Comparison of ENCODE assay signal across 14 cellular contexts in genomic region chr18:63262369-63263335, GRCh38. TPM values are rescaled to one million over a fixed set of nuclear protein-coding genes. Genes with fewer than 3 reads are reported as not detected.
DNase-seq lines count a peak whose midpoint lies in the region; ATAC-seq and TF ChIP-seq lines count a peak whose summit lies in the region.
"Had no signal": no experiment of that assay in that cellular context is flagged by ENCODE, and none has a peak within 500 bp of the region (broad histone marks: within the 10 kb centered on the region; RNA-seq: fewer than 3 reads in every experiment).

No MANE protein-coding gene starts in this region.

- H3K36me3 Mint-ChIP-seq in activated naive CD8-positive, alpha-beta T cell: peaks cover 15% of the 10 kb centered on the region
- H3K36me3 Mint-ChIP-seq in activated naive CD8-positive, alpha-beta T cell treated with anti-CD3 and anti-CD28 coated beads for 36 hours: peaks cover 58% of the 10 kb centered on the region

- TF ChIP-seq POLR2A in uterus (IDR thresholded peaks at IDR 0.05): no peak

- H3K27ac ChIP-seq in trophoblast cell (ENCODE audit: low read depth, low read length): no peak overlapping the region
- peak overlapping the region; percentile 67 to 71 for H3K27ac ChIP-seq in uterus

- H4K91ac ChIP-seq in trophoblast cell (ENCODE audit: low read depth, low read length): no peak overlapping the region

- H3K4me1 Mint-ChIP-seq in activated naive CD8-positive, alpha-beta T cell (ENCODE audit: low read depth): peaks cover 75% of the 10 kb centered on the region
- H3K4me1 Mint-ChIP-seq in activated naive CD8-positive, alpha-beta T cell treated with anti-CD3 and anti-CD28 coated beads for 36 hours: peaks cover 64% of the 10 kb centered on the region

- no peak overlapping the region for H3K4me2 ChIP-seq in trophoblast cell (ENCODE audit: low read length)

- WGBS in trophoblast cell (ENCODE audit: extremely low coverage, insufficient coverage, insufficient read length): no CpG with 5 or more reads among the region's 12 CpGs

- H2BK120ac ChIP-seq in trophoblast cell (ENCODE audit: insufficient read depth, low read length, poor library complexity): no peak overlapping the region

- H3K4ac ChIP-seq in trophoblast cell (ENCODE audit: low read depth, low read length): no peak overlapping the region

- H3K4me1 ChIP-seq in trophoblast cell (ENCODE audit: control insufficient read depth in 1 of 2, insufficient read depth in 2 of 2, low read length in 2 of 2) (peaks cover 4 to 7% of the 10 kb centered on the region in 2 experiments), uterus (no peaks in the 10 kb centered on the region)
- H3K4me1 ChIP-seq: adrenal gland had no signal

- no peaks in the 10 kb centered on the region for H3K27me3 ChIP-seq in trophoblast cell (ENCODE audit: insufficient read depth, low read length)
- no peaks in the 10 kb centered on the region for H3K27me3 ChIP-seq in uterus
- H3K27me3 ChIP-seq: adrenal gland had no signal

- no peaks in the 10 kb centered on the region for H3K36me3 ChIP-seq in trophoblast cell (ENCODE audit: control insufficient read depth in 1 of 2, insufficient read depth in 2 of 2, low read length in 2 of 2)
- H3K36me3 ChIP-seq in uterus: no peaks in the 10 kb centered on the region
- H3K36me3 ChIP-seq: adrenal gland had no signal

- H3K27me3 Mint-ChIP-seq in activated naive CD8-positive, alpha-beta T cell: no peaks in the 10 kb centered on the region
- no peaks in the 10 kb centered on the region for H3K27me3 Mint-ChIP-seq in activated naive CD8-positive, alpha-beta T cell treated with anti-CD3 and anti-CD28 coated beads for 36 hours
- H3K27me3 Mint-ChIP-seq: naive thymus-derived CD8-positive, alpha-beta T cell had no signal

- TF ChIP-seq CTCF in uterus (IDR thresholded peaks at IDR 0.05): peak in 2 of 4 experiments; percentile 14 to 21

- no peak overlapping the region for H2AFZ ChIP-seq in trophoblast cell (ENCODE audit: insufficient read depth, low read length, poor library complexity)

- H4K8ac ChIP-seq in trophoblast cell (ENCODE audit: low read depth, low read length): no peak overlapping the region

- H3K9me3 Mint-ChIP-seq in activated naive CD8-positive, alpha-beta T cell (ENCODE audit: low read depth): no peaks in the 10 kb centered on the region
- H3K9me3 Mint-ChIP-seq in activated naive CD8-positive, alpha-beta T cell treated with anti-CD3 and anti-CD28 coated beads for 36 hours: no peaks in the 10 kb centered on the region
- H3K9me3 Mint-ChIP-seq: HFFc6; naive thymus-derived CD8-positive, alpha-beta T cell; T-helper 2 cell treated with Interferon-gamma antibody and Interleukin-4, amounts not matched to agents 5 μg/mL and 100 μg/mL, for 36 hours had no signal

- H2BK5ac ChIP-seq in trophoblast cell (ENCODE audit: low read depth, low read length, poor library complexity): no peak overlapping the region

- H4K12ac ChIP-seq in trophoblast cell (ENCODE audit: low read depth, low read length): no peak overlapping the region

- no peak overlapping the region for H3K4me3 Mint-ChIP-seq in activated naive CD8-positive, alpha-beta T cell
- no peak overlapping the region for H3K4me3 Mint-ChIP-seq in activated naive CD8-positive, alpha-beta T cell treated with anti-CD3 and anti-CD28 coated beads for 36 hours
- H3K4me3 Mint-ChIP-seq: HFFc6; T-helper 2 cell treated with Interferon-gamma antibody and Interleukin-4, amounts not matched to agents 5 μg/mL and 100 μg/mL, for 36 hours had no signal

- no peak overlapping the region for H2BK12ac ChIP-seq in trophoblast cell (ENCODE audit: low read length)

- H2AK5ac ChIP-seq in trophoblast cell (ENCODE audit: low read length): no peak overlapping the region

- DNase-seq in activated naive CD8-positive, alpha-beta T cell treated with anti-CD3 and anti-CD28 coated beads for 36 hours: no peak
- DNase-seq in left cardiac atrium: no peak
- peak; percentile 53 to 64 for DNase-seq in trophoblast cell
- DNase-seq in uterus: peak in 1 of 2 donors; percentile 36
- DNase-seq in mesenteric fat pad (ENCODE audit: low spot score): no peak
- DNase-seq: activated CD8-positive, alpha-beta memory T cell treated with anti-CD3 and anti-CD28 coated beads for 24 hours; adrenal gland; HFFc6; naive thymus-derived CD8-positive, alpha-beta T cell; stimulated activated naive CD4-positive, alpha-beta T cell had no signal

- peak overlapping the region; percentile 28 for H3K9ac ChIP-seq in trophoblast cell (ENCODE audit: low read length)

- no peak overlapping the region for H3K18ac ChIP-seq in trophoblast cell (ENCODE audit: low read length)

- H3K23ac ChIP-seq in trophoblast cell (ENCODE audit: low read length): no peak overlapping the region

- H3K4me3 ChIP-seq in trophoblast cell (ENCODE audit: low read depth, low read length) (peak overlapping the region; percentile 33), uterus (no peak overlapping the region)
- H3K4me3 ChIP-seq: adrenal gland had no signal

- H3K27ac Mint-ChIP-seq in activated naive CD8-positive, alpha-beta T cell: peak overlapping the region; percentile 70
- H3K27ac Mint-ChIP-seq in activated naive CD8-positive, alpha-beta T cell treated with anti-CD3 and anti-CD28 coated beads for 36 hours: no peak overlapping the region
- H3K27ac Mint-ChIP-seq: HFFc6; T-helper 2 cell treated with Interferon-gamma antibody and Interleukin-4, amounts not matched to agents 5 μg/mL and 100 μg/mL, for 36 hours had no signal

- no peaks in the 10 kb centered on the region for H3K79me1 ChIP-seq in trophoblast cell (ENCODE audit: low read length)

- intact Hi-C loops in left cardiac atrium (cut with DNase I) (no loop called here), uterus (cut with DNase I; ENCODE audit: low total_unique reads) (no loop called here)

- peak; percentile 61 to 85 for ATAC-seq in left cardiac atrium
- no peak for ATAC-seq in HG03045 (IDR thresholded peaks at IDR 0.05; ENCODE audit: unreplicated experiment)
- no peak for ATAC-seq in GM19351 (IDR thresholded peaks at IDR 0.05; ENCODE audit: unreplicated experiment)
- ATAC-seq: naive thymus-derived CD8-positive, alpha-beta T cell had no signal

- peaks cover 2% of the 10 kb centered on the region for H3K9me3 ChIP-seq in trophoblast cell (ENCODE audit: insufficient read depth, low read depth, low read length)
- H3K9me3 ChIP-seq in uterus: no peaks in the 10 kb centered on the region
- H3K9me3 ChIP-seq: adrenal gland had no signal

- H3K14ac ChIP-seq in trophoblast cell (ENCODE audit: low read length): no peak overlapping the region

- H3K79me2 ChIP-seq in trophoblast cell (ENCODE audit: control insufficient read depth, insufficient read depth, low read length, poor library complexity): no peaks in the 10 kb centered on the region

RNA-seq across cellular contexts. Expression of gene BCL2, which starts 56.9 kb away (rescaled TPM):
- 10 to 100 TPM; 62.8 to 67.3 TPM for total RNA-seq in activated naive CD8-positive, alpha-beta T cell treated with anti-CD3 and anti-CD28 coated beads for 36 hours
- total RNA-seq in left cardiac atrium (10 to 100 TPM; 10.1 to 11.6 TPM), uterus (10 to 100 TPM; 16.1 to 61.1 (median 36.9) TPM), mesenteric fat pad (58.7 TPM)
- polyA plus RNA-seq in trophoblast cell (2013): 5.8 and 6.5 TPM in 2 replicates

Comparison
In these comparisons a context has a peak if more than half of its experiments do, and no peak if none do; other contexts are left out.
1. DNase-seq: peak in trophoblast cell (2 of 2); none in activated naive CD8-positive, alpha-beta T cell treated with anti-CD3 and anti-CD28 coated beads for 36 hours (single experiment), left cardiac atrium (single experiment) and mesenteric fat pad (single experiment).
2. ATAC-seq: peak in left cardiac atrium (2 of 2); none in HG03045 (single experiment) and GM19351 (single experiment).